ENCODE assay signal across 19 cellular contexts in genomic region chr12:144650-145284, GRCh38.
DNase-seq lines count a peak whose midpoint lies in the region; ATAC-seq and TF ChIP-seq lines count a peak whose summit lies in the region.
"Had no signal": no experiment of that assay in that cellular context is flagged by ENCODE, and none has a peak within 500 bp of the region (broad histone marks: within the 10 kb centered on the region; RNA-seq: fewer than 3 reads in every experiment).

No MANE protein-coding gene starts in this region.

- TF ChIP-seq CTCF in Caco-2 (IDR thresholded peaks at IDR 0.05; ENCODE audit: insufficient read depth in 1 of 2, low read depth in 1 of 2, low read length in 1 of 2, severe bottlenecking in 1 of 2, unreplicated experiment in 1 of 2) (no peak), KMS-11 (conservative IDR thresholded peaks at IDR 0.05; ENCODE audit: low read depth, low read length) (no peak), dorsolateral prefrontal cortex (IDR thresholded peaks at IDR 0.05 in 54 of 56, conservative IDR thresholded peaks at IDR 0.05 in 2 of 56; ENCODE audit: low read depth in 1 of 56, partially characterized antibody in 56 of 56) (no peak)

- H3K9me3 Mint-ChIP-seq in Caco-2 (ENCODE audit: unreplicated experiment): no peaks in the 10 kb centered on the region
- H3K9me3 Mint-ChIP-seq in naive thymus-derived CD4-positive, alpha-beta T cell: peaks cover 0 to 1% (median 0%) of the 10 kb centered on the region in 11 donors
- H3K9me3 Mint-ChIP-seq: stimulated activated naive B cell treated with anti-CD40 and anti-IgM and Interleukin-4, amounts not matched to agents 10 μg/mL and 1 μg/mL and 100 μg/mL, for 72 hours had no signal

- no peak for ATAC-seq in naive thymus-derived CD4-positive, alpha-beta T cell
- ATAC-seq in right cardiac atrium (no peak), HG03280 (IDR thresholded peaks at IDR 0.05; ENCODE audit: unreplicated experiment) (no peak), GM19452 (IDR thresholded peaks at IDR 0.05; ENCODE audit: unreplicated experiment) (no peak)
- ATAC-seq: stimulated activated naive B cell treated with anti-CD40 and anti-IgM and Interleukin-4, amounts not matched to agents 10 μg/mL and 1 μg/mL and 100 μg/mL, for 72 hours had no signal

- WGBS in right cardiac atrium: 79% methylated on average over 5 of the region's 5 CpGs

- DNase-seq in Caco-2: peak; percentile 56 to 65
- no peak for DNase-seq in dorsolateral prefrontal cortex
- DNase-seq in naive thymus-derived CD4-positive, alpha-beta T cell: no peak
- no peak for DNase-seq in right cardiac atrium
- DNase-seq in germinal center (ENCODE audit: low spot score): no peak
- DNase-seq: DMS79 treated with DMSO at 0.1 percent for 48 hours; heart left ventricle; midbrain; pancreas; stimulated activated naive B cell treated with anti-CD40 and anti-IgM and Interleukin-4, amounts not matched to agents 10 μg/mL and 1 μg/mL and 100 μg/mL, for 72 hours; upper lobe of left lung; WERI-Rb-1 had no signal

- no peaks in the 10 kb centered on the region for H3K27me3 Mint-ChIP-seq in Caco-2 (ENCODE audit: insufficient read depth, unreplicated experiment)
- peaks cover 6 to 17% (median 10%) of the 10 kb centered on the region in 5 donors for H3K27me3 Mint-ChIP-seq in naive thymus-derived CD4-positive, alpha-beta T cell

- H3K4me1 Mint-ChIP-seq in Caco-2 (ENCODE audit: low read depth, unreplicated experiment): peaks cover 53% of the 10 kb centered on the region
- peaks cover 3 to 22% (median 13%) of the 10 kb centered on the region in 7 donors for H3K4me1 Mint-ChIP-seq in naive thymus-derived CD4-positive, alpha-beta T cell

- H3K36me3 Mint-ChIP-seq in Caco-2 (ENCODE audit: insufficient read depth, unreplicated experiment): no peaks in the 10 kb centered on the region
- H3K36me3 Mint-ChIP-seq in naive thymus-derived CD4-positive, alpha-beta T cell: no peaks in the 10 kb centered on the region
- H3K36me3 Mint-ChIP-seq: stimulated activated naive B cell treated with anti-CD40 and anti-IgM and Interleukin-4, amounts not matched to agents 10 μg/mL and 1 μg/mL and 100 μg/mL, for 72 hours had no signal

- no peaks in the 10 kb centered on the region for H3K27me3 ChIP-seq in Caco-2 (replicated peaks; ENCODE audit: control insufficient read depth, insufficient read depth, low read length)
- H3K27me3 ChIP-seq in KMS-11 (ENCODE audit: insufficient read depth, low read depth): peaks cover 9% of the 10 kb centered on the region; the same call in 1 of the 2 replicates
- H3K27me3 ChIP-seq in dorsolateral prefrontal cortex: peaks cover 0 to 7% (median 0%) of the 10 kb centered on the region in 45 donors
- H3K27me3 ChIP-seq in naive thymus-derived CD4-positive, alpha-beta T cell (ENCODE audit: control insufficient read depth in 2 of 2, insufficient read depth in 2 of 2, low read length in 2 of 2): no peaks in the 10 kb centered on the region
- H3K27me3 ChIP-seq in right cardiac atrium (ENCODE audit: control insufficient read depth, insufficient read depth): no peaks in the 10 kb centered on the region
- H3K27me3 ChIP-seq: ascending aorta, upper lobe of left lung had no signal

- peak overlapping the region; percentile 82 for H3K27ac Mint-ChIP-seq in Caco-2 (ENCODE audit: unreplicated experiment)
- H3K27ac Mint-ChIP-seq in naive thymus-derived CD4-positive, alpha-beta T cell: peak overlapping the region in 6 of 9 donors; percentile 4 to 87 (median 56)
- H3K27ac Mint-ChIP-seq: B cell; stimulated activated naive B cell treated with anti-CD40 and anti-IgM and Interleukin-4, amounts not matched to agents 10 μg/mL and 1 μg/mL and 100 μg/mL, for 72 hours had no signal

- CTCF ChIA-PET in Caco-2 (lab: Charles Lee): interaction anchor here (1.0 to 1.6 kb wide), 5 partner anchors 9 to 75 kb away, joined by 3 to 8 read pairs (median 3); no protein-coding TSS in a partner anchor
- CTCF ChIA-PET in naive thymus-derived CD4-positive, alpha-beta T cell (lab: Charles Lee): no interaction called here

- H3K79me2 ChIP-seq in KMS-11 (ENCODE audit: insufficient read depth, low read depth): no peaks in the 10 kb centered on the region

- no peak overlapping the region; the same call in 1 of the 2 replicates for H3K4me2 ChIP-seq in KMS-11

- peak overlapping the region; percentile 47 for H3K4me3 Mint-ChIP-seq in Caco-2 (ENCODE audit: unreplicated experiment)
- peak overlapping the region in 7 of 10 donors; percentile 17 to 64 (median 50) for H3K4me3 Mint-ChIP-seq in naive thymus-derived CD4-positive, alpha-beta T cell
- H3K4me3 Mint-ChIP-seq: stimulated activated naive B cell treated with anti-CD40 and anti-IgM and Interleukin-4, amounts not matched to agents 10 μg/mL and 1 μg/mL and 100 μg/mL, for 72 hours had no signal

- peaks cover 47% of the 10 kb centered on the region for H3K4me1 ChIP-seq in Caco-2
- H3K4me1 ChIP-seq in KMS-11 (ENCODE audit: low read depth, poor library complexity, severe bottlenecking): no peaks in the 10 kb centered on the region
- no peaks in the 10 kb centered on the region for H3K4me1 ChIP-seq in naive thymus-derived CD4-positive, alpha-beta T cell (ENCODE audit: control insufficient read depth in 2 of 2, insufficient read depth in 2 of 2, low read length in 2 of 2)
- no peaks in the 10 kb centered on the region for H3K4me1 ChIP-seq in right cardiac atrium (ENCODE audit: control insufficient read depth, insufficient read depth, low read length)
- H3K4me1 ChIP-seq: ascending aorta, pancreas had no signal

- peak overlapping the region; percentile 16; the same call in 1 of the 2 replicates for H2AFZ ChIP-seq in KMS-11 (ENCODE audit: low read depth)

- no peak overlapping the region for H3K9ac ChIP-seq in KMS-11

- H3K9me3 ChIP-seq in Caco-2 (no peaks in the 10 kb centered on the region), right cardiac atrium (ENCODE audit: control insufficient read depth, low read length) (no peaks in the 10 kb centered on the region)
- no peaks in the 10 kb centered on the region for H3K9me3 ChIP-seq in naive thymus-derived CD4-positive, alpha-beta T cell (ENCODE audit: control insufficient read depth in 2 of 3, low read length in 3 of 3)
- H3K9me3 ChIP-seq: ascending aorta, esophagus muscularis mucosa, heart left ventricle, pancreas, upper lobe of left lung had no signal

- H3K4me3 ChIP-seq in Caco-2 (ENCODE audit: low read depth, low read length) (no peak overlapping the region), KMS-11 (IDR thresholded peaks at IDR 0.05; ENCODE audit: insufficient read depth, low read depth, low read length) (no peak overlapping the region), dorsolateral prefrontal cortex (no peak overlapping the region), right cardiac atrium (ENCODE audit: low read length) (no peak overlapping the region)
- no peak overlapping the region for H3K4me3 ChIP-seq in naive thymus-derived CD4-positive, alpha-beta T cell (ENCODE audit: low read length)
- H3K4me3 ChIP-seq: ascending aorta, coronary artery, esophagus muscularis mucosa, heart left ventricle, pancreas, upper lobe of left lung had no signal

- H3K36me3 ChIP-seq in Caco-2 (ENCODE audit: control insufficient read depth, insufficient read depth, low read length): no peaks in the 10 kb centered on the region
- H3K36me3 ChIP-seq in KMS-11 (ENCODE audit: insufficient read depth): no peaks in the 10 kb centered on the region
- H3K36me3 ChIP-seq in naive thymus-derived CD4-positive, alpha-beta T cell (ENCODE audit: control insufficient read depth in 2 of 3, insufficient read depth in 3 of 3, low read length in 3 of 3): no peaks in the 10 kb centered on the region
- H3K36me3 ChIP-seq: ascending aorta, esophagus muscularis mucosa, heart left ventricle, pancreas, upper lobe of left lung, WERI-Rb-1 had no signal

- intact Hi-C loops in Caco-2 (cut with micrococcal nuclease; ENCODE audit: unreplicated experiment): loop anchor here (5.0 kb wide), 1 partner anchor 37 kb away; no protein-coding TSS in a partner anchor
- intact Hi-C loops in dorsolateral prefrontal cortex (cut with DNase I): no loop called here
- intact Hi-C loops in naive thymus-derived CD4-positive, alpha-beta T cell (cut with micrococcal nuclease): no loop called here
- intact Hi-C loops in right cardiac atrium (cut with DNase I): no loop called here

- POLR2A ChIA-PET in Caco-2 (lab: Charles Lee): interaction anchor here (0.5 to 1.0 kb wide), 2 partner anchors 10 to 18 kb away, joined by 3 read pairs; no protein-coding TSS in a partner anchor
- POLR2A ChIA-PET in naive thymus-derived CD4-positive, alpha-beta T cell (lab: Charles Lee): no interaction called here

- no TSS peak for BruUV-seq in Caco-2 (replicated peaks; lab: Mats Ljungman, UMichigan)

- no peak overlapping the region for H3K27ac ChIP-seq in KMS-11
- H3K27ac ChIP-seq in dorsolateral prefrontal cortex: peak overlapping the region in 35 of 59 donors; percentile 3 to 79 (median 46)
- H3K27ac ChIP-seq in naive thymus-derived CD4-positive, alpha-beta T cell (ENCODE audit: low read depth, low read length): no peak overlapping the region
- H3K27ac ChIP-seq in right cardiac atrium (ENCODE audit: low read length): no peak overlapping the region
- H3K27ac ChIP-seq: ascending aorta, coronary artery, esophagus muscularis mucosa, heart left ventricle, pancreas, upper lobe of left lung, WERI-Rb-1 had no signal

- no peaks in the 10 kb centered on the region for H4K20me1 ChIP-seq in KMS-11 (ENCODE audit: insufficient read depth)

Comparison
In these comparisons a context has a peak if more than half of its experiments do, and no peak if none do; other contexts are left out.
1. DNase-seq: peak in Caco-2 (2 of 2); none in dorsolateral prefrontal cortex (0 of 10), naive thymus-derived CD4-positive, alpha-beta T cell (0 of 9), right cardiac atrium (0 of 3) and germinal center (single experiment).
2. H3K27ac ChIP-seq: peak in dorsolateral prefrontal cortex (35 of 59); none in KMS-11 (single experiment), naive thymus-derived CD4-positive, alpha-beta T cell (single experiment) and right cardiac atrium (single experiment).